Comparison of ENCODE assay signal across 7 cellular contexts in genomic region chr14:23379331-23380196, GRCh38. TPM values are rescaled to one million over a fixed set of nuclear protein-coding genes. Genes with fewer than 3 reads are reported as not detected.
DNase-seq lines count a peak whose midpoint lies in the region; ATAC-seq and TF ChIP-seq lines count a peak whose summit lies in the region.

No MANE protein-coding gene starts in this region.

- ATAC-seq in GM18505 (IDR thresholded peaks at IDR 0.05; ENCODE audit: unreplicated experiment) = no peak

- TF ChIP-seq CTCF in GM12875 (IDR thresholded peaks at IDR 0.05; ENCODE audit: borderline replicate concordance, insufficient read depth, low read depth, low read length) = peak; percentile 98
- TF ChIP-seq CTCF in cardiac fibroblast (IDR thresholded peaks at IDR 0.05; ENCODE audit: low read depth, low read length) = peak; percentile 98
- peak in 1 of 3 donors; percentile 61 for TF ChIP-seq CTCF in lower leg skin (IDR thresholded peaks at IDR 0.05)

- TF ChIP-seq POLR2A in lower leg skin (IDR thresholded peaks at IDR 0.05) (no peak), GM18505 (IDR thresholded peaks at IDR 0.05; ENCODE audit: borderline replicate concordance, extremely low read depth, insufficient read depth, insufficient read length) (no peak)

- DNase-seq in NCI-H1105 treated with DMSO at 0.1 percent for 48 hours (lab: John Stamatoyannopoulos, UW) = peak; percentile 72
- DNase-seq in activated CD4-positive, CD25-positive, alpha-beta regulatory T cell (lab: John Stamatoyannopoulos, UW) = peak; percentile 39 to 54 (median 40)
- DNase-seq in cardiac fibroblast (ENCODE audit: low read depth in 2 of 2) = peak; percentile 41 to 43
- peak; percentile 42 to 90 for DNase-seq in lower leg skin (ENCODE audit: low spot score in 2 of 2)
- peak; percentile 38 for DNase-seq in stimulated activated CD8-positive, alpha-beta memory T cell treated with anti-CD3 and anti-CD28 coated beads, Interleukin-15, amount 100 ng/mL, for 24 hours (ENCODE audit: low read depth)

- H3K4me3 ChIP-seq in GM12875 (ENCODE audit: low read depth, low read length) (no peak overlapping the region), cardiac fibroblast (replicated peaks in 1 of 2; ENCODE audit: low read depth in 2 of 2, low read length in 2 of 2) (no peak overlapping the region), lower leg skin (ENCODE audit: low read depth, poor library complexity, severe bottlenecking) (no peak overlapping the region)

- intact Hi-C loops in lower leg skin (cut with DNase I; ENCODE audit: low total_unique reads) = loop anchor here (5.0 to 10.0 kb wide), 2 partner anchors 52 to 115 kb away; no protein-coding TSS in a partner anchor

- WGBS in lower leg skin, 2 donors = 35 to 40% methylated on average over 12 to 13 of the region's 13 CpGs

RNA-seq across cellular contexts. Expression of gene CMTM5, which starts 2.7 kb away (rescaled TPM):
- total RNA-seq in lower leg skin = under 1 TPM in 2 of 4 donors, not detected in 2; 0.38 to 0.58 TPM

RNA-seq across cellular contexts. Expression of gene IL25, which starts 7.0 kb away (rescaled TPM):
- total RNA-seq in lower leg skin = not detected

RNA-seq across cellular contexts. Expression of gene EFS, which starts 14.6 kb away (rescaled TPM):
- total RNA-seq in lower leg skin = 10 to 100 TPM; 38.7 to 73.2 (median 53.5) TPM

RNA-seq across cellular contexts. Expression of gene SLC22A17, which starts 26.9 kb away (rescaled TPM):
- 10 to 100 TPM; 16.1 to 33.0 (median 17.9) TPM for total RNA-seq in lower leg skin

RNA-seq across cellular contexts. Expression of gene MYH6, which starts 28.5 kb away (rescaled TPM):
- total RNA-seq in lower leg skin = under 1 TPM in 1 of 4 donors, not detected in 3; 0.20 TPM
